24 cellular contexts compared by ENCODE assay signal in the genomic region with DNA sequence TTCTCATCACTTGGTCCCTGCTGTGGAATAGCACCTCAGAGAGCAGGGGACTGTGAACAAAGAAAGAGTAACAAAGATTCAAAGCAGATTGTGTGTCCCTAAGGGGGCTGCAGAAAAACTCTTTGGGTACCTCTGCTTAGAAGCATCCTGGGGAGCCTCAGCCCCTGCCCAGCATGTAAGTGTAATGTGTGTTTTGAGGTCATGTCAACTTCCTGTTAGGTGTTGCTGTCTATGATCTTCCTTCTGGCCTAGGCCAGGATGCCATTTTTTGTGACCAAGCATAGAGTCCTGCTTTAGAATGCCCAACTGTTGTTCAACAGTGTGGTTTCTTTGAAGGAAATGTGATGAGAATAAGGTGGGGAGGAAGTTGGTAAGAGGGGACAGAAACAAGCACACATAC.
DNase-seq lines count a peak whose midpoint lies in the region; ATAC-seq, FAIRE-seq and TF ChIP-seq lines count a peak whose summit lies in the region.
"Had no signal": no experiment of that assay in that cellular context is flagged by ENCODE, and none has a peak within 500 bp of the region (broad histone marks: within the 10 kb centered on the region; RNA-seq: fewer than 3 reads in every experiment).

No MANE protein-coding gene starts in this region.

- no peaks in the 10 kb centered on the region for H3K9me3 ChIP-seq in CD4-positive, alpha-beta memory T cell (ENCODE audit: control insufficient read depth in 1 of 2, low read length in 2 of 2)
- H3K9me3 ChIP-seq: tibial nerve had no signal

- ATAC-seq in activated CD8-positive, alpha-beta T cell treated with anti-CD3 and anti-CD28 coated beads, Interleukin-2, amount 10 ng/mL, durations not matched to agents 7 days and 5 days: peak; percentile 93
- peak; percentile 44 to 80 for ATAC-seq in naive thymus-derived CD8-positive, alpha-beta T cell
- no peak for ATAC-seq in GM18873 (IDR thresholded peaks at IDR 0.05; ENCODE audit: low FRiP score, unreplicated experiment)

- peak; percentile 52 for FAIRE-seq in H54 (lab: Jason Lieb, UNC)
- FAIRE-seq: GM12892, GM19239, HTR-8/SVneo had no signal

- H3K27me3 Mint-ChIP-seq in CD4-positive, alpha-beta memory T cell: no peaks in the 10 kb centered on the region
- H3K27me3 Mint-ChIP-seq in activated CD8-positive, alpha-beta T cell treated with anti-CD3 and anti-CD28 coated beads, Interleukin-2, amount 10 ng/mL, durations not matched to agents 7 days and 5 days (ENCODE audit: low read depth): no peaks in the 10 kb centered on the region
- H3K27me3 Mint-ChIP-seq in naive thymus-derived CD8-positive, alpha-beta T cell: no peaks in the 10 kb centered on the region

- H3K27ac ChIP-seq in CD4-positive, alpha-beta memory T cell (ENCODE audit: low read depth, low read length): no peak overlapping the region
- H3K27ac ChIP-seq: KMS-11, tibial nerve had no signal

- peak overlapping the region in 4 of 7 donors; percentile 15 to 69 (median 46) for H3K27ac Mint-ChIP-seq in CD4-positive, alpha-beta memory T cell
- peak overlapping the region; percentile 90 for H3K27ac Mint-ChIP-seq in activated CD8-positive, alpha-beta T cell treated with anti-CD3 and anti-CD28 coated beads, Interleukin-2, amount 10 ng/mL, durations not matched to agents 7 days and 5 days
- peak overlapping the region in 9 of 10 donors; percentile 1 to 66 (median 49) for H3K27ac Mint-ChIP-seq in naive thymus-derived CD8-positive, alpha-beta T cell

- CTCF ChIA-PET in CD4-positive, alpha-beta memory T cell (lab: Charles Lee; ENCODE audit: partially characterized antibody): no interaction called here
- CTCF ChIA-PET in activated CD8-positive, alpha-beta T cell treated with anti-CD3 and anti-CD28 coated beads, Interleukin-2, amount 10 ng/mL, durations not matched to agents 7 days and 5 days (lab: Charles Lee): interaction anchor here (1.3 kb wide), 1 partner anchor 73 kb away, joined by 7 read pairs; no protein-coding TSS in a partner anchor

- H3K4me3 ChIP-seq in CD4-positive, alpha-beta memory T cell (ENCODE audit: low read length in 2 of 2): no peak overlapping the region
- H3K4me3 ChIP-seq: lung, tibial nerve had no signal

- H3K36me3 Mint-ChIP-seq in CD4-positive, alpha-beta memory T cell: peaks cover 0 to 5% of the 10 kb centered on the region in 2 donors
- peaks cover 33% of the 10 kb centered on the region for H3K36me3 Mint-ChIP-seq in activated CD8-positive, alpha-beta T cell treated with anti-CD3 and anti-CD28 coated beads, Interleukin-2, amount 10 ng/mL, durations not matched to agents 7 days and 5 days (ENCODE audit: low read depth)
- H3K36me3 Mint-ChIP-seq in naive thymus-derived CD8-positive, alpha-beta T cell: peaks cover 0 to 4% (median 0%) of the 10 kb centered on the region in 3 donors

- intact Hi-C loops in CD4-positive, alpha-beta memory T cell (cut with micrococcal nuclease): no loop called here

- no peaks in the 10 kb centered on the region for H3K27me3 ChIP-seq in CD4-positive, alpha-beta memory T cell (ENCODE audit: insufficient read depth, low read length)
- H3K27me3 ChIP-seq: tibial nerve had no signal

- POLR2A ChIA-PET in CD4-positive, alpha-beta memory T cell (lab: Charles Lee; ENCODE audit: partially characterized antibody): no interaction called here
- POLR2A ChIA-PET in activated CD8-positive, alpha-beta T cell treated with anti-CD3 and anti-CD28 coated beads, Interleukin-2, amount 10 ng/mL, durations not matched to agents 7 days and 5 days (lab: Charles Lee): interaction anchor here (0.6 to 1.6 kb wide), 3 partner anchors 23 to 77 kb away, joined by 3 to 5 read pairs (median 4); partner anchors contain the start of gene BCL6
- POLR2A ChIA-PET in naive thymus-derived CD8-positive, alpha-beta T cell (lab: Charles Lee): no interaction called here

- TF ChIP-seq POLR2A in H54 (IDR thresholded peaks at IDR 0.05; ENCODE audit: low read depth, low read length): no peak

- peaks cover 13% of the 10 kb centered on the region for H3K4me1 ChIP-seq in CD4-positive, alpha-beta memory T cell (ENCODE audit: insufficient read depth, low read length)
- H3K4me1 ChIP-seq: tibial nerve had no signal

- no peaks in the 10 kb centered on the region for H3K36me3 ChIP-seq in CD4-positive, alpha-beta memory T cell (ENCODE audit: insufficient read depth, low read length)
- H3K36me3 ChIP-seq: tibial nerve had no signal

- H3K4me1 Mint-ChIP-seq in CD4-positive, alpha-beta memory T cell: peaks cover 13 to 15% (median 15%) of the 10 kb centered on the region in 4 donors
- H3K4me1 Mint-ChIP-seq in activated CD8-positive, alpha-beta T cell treated with anti-CD3 and anti-CD28 coated beads, Interleukin-2, amount 10 ng/mL, durations not matched to agents 7 days and 5 days (ENCODE audit: low read depth): peaks cover 34% of the 10 kb centered on the region
- H3K4me1 Mint-ChIP-seq in naive thymus-derived CD8-positive, alpha-beta T cell: peaks cover 10 to 23% (median 17%) of the 10 kb centered on the region in 4 donors

- peak overlapping the region in 3 of 8 donors; percentile 10 to 49 (median 42) for H3K4me3 Mint-ChIP-seq in CD4-positive, alpha-beta memory T cell
- peak overlapping the region; percentile 16 for H3K4me3 Mint-ChIP-seq in activated CD8-positive, alpha-beta T cell treated with anti-CD3 and anti-CD28 coated beads, Interleukin-2, amount 10 ng/mL, durations not matched to agents 7 days and 5 days
- H3K4me3 Mint-ChIP-seq in naive thymus-derived CD8-positive, alpha-beta T cell: peak overlapping the region in 3 of 10 donors; percentile 1 to 26 (median 3)

- peak in 3 of 5 donors; percentile 12 to 20 (median 17) for DNase-seq in CD4-positive, alpha-beta memory T cell
- DNase-seq in H54 (ENCODE audit: insufficient read length, low spot score) (no peak), dedifferentiated amniotic fluid mesenchymal stem cell (ENCODE audit: extremely low spot score) (no peak), middle frontal gyrus (ENCODE audit: extremely low spot score, low spot score) (no peak), cerebellar nuclear complex (lab: John Stamatoyannopoulos, UW) (no peak)
- DNase-seq in activated CD8-positive, alpha-beta T cell treated with anti-CD3 and anti-CD28 coated beads, Interleukin-2, amount 10 ng/mL, durations not matched to agents 7 days and 5 days: peak; percentile 66
- peak in 4 of 10 donors; percentile 5 to 43 (median 28) for DNase-seq in naive thymus-derived CD8-positive, alpha-beta T cell
- DNase-seq: activated CD4-positive, alpha-beta T cell treated with anti-CD3 and anti-CD28 coated beads for 4 hours; COR-L47; effector memory CD4-positive, alpha-beta T cell; MV-4-11; NCI-H187; NCI-H526 treated with DMSO at 0.1 percent for 48 hours; retina; Right ventricle myocardium superior; stimulated activated CD4-positive, alpha-beta T cell treated with anti-CD3 and anti-CD28 coated beads, Interleukin-4, amount 100 ng/mL, for 1 hour; stimulated activated naive CD4-positive, alpha-beta T cell treated with Interleukin-2 at 50 U/mL for 16 hours had no signal

- H3K9me3 Mint-ChIP-seq in CD4-positive, alpha-beta memory T cell: peaks cover 0 to 7% (median 0%) of the 10 kb centered on the region in 8 donors
- H3K9me3 Mint-ChIP-seq in activated CD8-positive, alpha-beta T cell treated with anti-CD3 and anti-CD28 coated beads, Interleukin-2, amount 10 ng/mL, durations not matched to agents 7 days and 5 days (ENCODE audit: insufficient read depth): peaks cover 16% of the 10 kb centered on the region
- H3K9me3 Mint-ChIP-seq in naive thymus-derived CD8-positive, alpha-beta T cell: peaks cover 0 to 4% (median 0%) of the 10 kb centered on the region in 9 donors

Comparison
In these comparisons a context has a peak if more than half of its experiments do, and no peak if none do; other contexts are left out.
1. DNase-seq: peak in CD4-positive, alpha-beta memory T cell (3 of 5) and activated CD8-positive, alpha-beta T cell treated with anti-CD3 and anti-CD28 coated beads, Interleukin-2, amount 10 ng/mL, durations not matched to agents 7 days and 5 days (single experiment); none in H54 (single experiment), dedifferentiated amniotic fluid mesenchymal stem cell (single experiment), middle frontal gyrus (single experiment) and cerebellar nuclear complex (0 of 2).
2. Peak in every context shown above with its lines, with median percentiles within 50 percentile points of each other: H3K27ac Mint-ChIP-seq.